In the genomic region with DNA sequence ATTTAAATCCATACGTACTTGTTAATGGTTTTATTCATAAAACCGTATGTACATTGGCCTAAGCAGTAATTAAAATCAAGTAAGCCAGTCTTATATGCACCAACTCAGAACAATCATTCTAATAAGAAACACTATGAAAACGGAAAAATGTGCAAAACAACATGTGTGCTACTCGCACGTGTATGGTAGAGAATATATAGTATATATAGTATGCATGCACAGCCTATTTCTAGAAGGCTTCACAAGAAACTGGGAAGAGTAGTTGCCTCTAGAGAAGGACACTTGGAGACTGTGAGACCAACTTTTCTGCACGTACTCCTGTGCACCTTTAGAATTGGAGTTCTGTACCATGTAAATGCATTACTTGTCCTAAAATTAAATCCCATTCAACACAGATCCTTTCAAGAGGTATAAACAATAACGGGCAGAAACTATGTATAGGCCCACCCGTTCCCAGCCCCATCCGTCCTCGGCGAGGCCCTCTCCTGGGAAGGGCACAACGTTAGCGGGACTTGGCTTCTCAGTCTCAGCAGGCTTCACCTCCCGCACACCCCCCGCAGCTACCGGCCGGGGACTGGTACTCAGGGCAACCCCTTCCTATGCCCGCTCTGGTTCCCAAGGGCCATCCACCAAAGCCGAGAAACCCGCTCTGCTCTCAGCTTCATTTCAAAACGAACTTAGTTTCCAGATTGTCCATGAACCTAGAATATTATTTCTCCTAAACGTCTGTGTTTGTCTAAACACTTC, we compare ENCODE assay signal across 2 cellular contexts.
TF ChIP-seq lines count a peak whose summit lies in the region.

No MANE protein-coding gene starts in this region.

TF ChIP-seq in SK-N-SH, 30 proteins besides CTCF, POLR2A, EP300 and RAD21:
- TF ChIP-seq REST (IDR thresholded peaks at IDR 0.05; ENCODE audit: low read depth, low read length), result no peak
- TF ChIP-seq NRF1 (IDR thresholded peaks at IDR 0.05; ENCODE audit: low read depth, low read length), result no peak
- TF ChIP-seq FOSL2 (IDR thresholded peaks at IDR 0.05; ENCODE audit: borderline replicate concordance, low read depth), result no peak
- TF ChIP-seq MAX (IDR thresholded peaks at IDR 0.05; ENCODE audit: low read depth), result no peak
- TF ChIP-seq TEAD4 (IDR thresholded peaks at IDR 0.05; ENCODE audit: borderline replicate concordance, insufficient read depth), result no peak
- no peak for TF ChIP-seq USF1 (IDR thresholded peaks at IDR 0.05; ENCODE audit: borderline replicate concordance, low read depth)
- TF ChIP-seq FOXM1 (IDR thresholded peaks at IDR 0.05; ENCODE audit: low read depth), result no peak
- TF ChIP-seq MEF2A (IDR thresholded peaks at IDR 0.05; ENCODE audit: borderline replicate concordance, low read depth), result no peak
- no peak for TF ChIP-seq IRF3 (IDR thresholded peaks at IDR 0.05; ENCODE audit: low read depth, low read length)
- no peak for TF ChIP-seq YY1 (IDR thresholded peaks at IDR 0.05; ENCODE audit: low read depth)
TF ChIP-seq in SK-N-SH: peak in this region for 0.

TF ChIP-seq in SK-N-SH treated with all-trans-retinoic acid at 6 μM for 48 hours, 23 proteins besides CTCF, POLR2A, EP300 and RAD21 (continued from another document):
- TF ChIP-seq POU6F1 (CRISPR knock-in tag; IDR thresholded peaks at IDR 0.05; ENCODE audit: borderline replicate concordance, low read depth) (no peak), TCF4 (CRISPR knock-in tag; IDR thresholded peaks at IDR 0.05; ENCODE audit: borderline replicate concordance) (no peak), CSRNP3 (CRISPR knock-in tag; IDR thresholded peaks at IDR 0.05) (no peak), ARNTL (CRISPR knock-in tag; IDR thresholded peaks at IDR 0.05; ENCODE audit: borderline replicate concordance, low read depth) (no peak), GLIS3 (CRISPR knock-in tag; IDR thresholded peaks at IDR 0.05) (no peak), ZNF70 (CRISPR knock-in tag; IDR thresholded peaks at IDR 0.05) (no peak), BACH2 (CRISPR knock-in tag; IDR thresholded peaks at IDR 0.05; ENCODE audit: borderline replicate concordance) (no peak), ZFP30 (CRISPR knock-in tag; IDR thresholded peaks at IDR 0.05) (no peak), ZFP3 (CRISPR knock-in tag; IDR thresholded peaks at IDR 0.05) (no peak), ZNF8 (CRISPR knock-in tag; IDR thresholded peaks at IDR 0.05) (no peak), ESRRG (CRISPR knock-in tag; IDR thresholded peaks at IDR 0.05) (no peak)
- TF ChIP-seq, protein P1, sequence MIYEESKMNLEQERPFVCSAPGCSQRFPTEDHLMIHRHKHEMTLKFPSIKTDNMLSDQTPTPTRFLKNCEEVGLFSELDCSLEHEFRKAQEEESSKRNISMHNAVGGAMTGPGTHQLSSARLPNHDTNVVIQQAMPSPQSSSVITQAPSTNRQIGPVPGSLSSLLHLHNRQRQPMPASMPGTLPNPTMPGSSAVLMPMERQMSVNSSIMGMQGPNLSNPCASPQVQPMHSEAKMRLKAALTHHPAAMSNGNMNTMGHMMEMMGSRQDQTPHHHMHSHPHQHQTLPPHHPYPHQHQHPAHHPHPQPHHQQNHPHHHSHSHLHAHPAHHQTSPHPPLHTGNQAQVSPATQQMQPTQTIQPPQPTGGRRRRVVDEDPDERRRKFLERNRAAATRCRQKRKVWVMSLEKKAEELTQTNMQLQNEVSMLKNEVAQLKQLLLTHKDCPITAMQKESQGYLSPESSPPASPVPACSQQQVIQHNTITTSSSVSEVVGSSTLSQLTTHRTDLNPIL (CRISPR knock-in tag; IDR thresholded peaks at IDR 0.05; ENCODE audit: low read depth), result no peak
